ENCODE assay signal across 15 cellular contexts in the genomic region with DNA sequence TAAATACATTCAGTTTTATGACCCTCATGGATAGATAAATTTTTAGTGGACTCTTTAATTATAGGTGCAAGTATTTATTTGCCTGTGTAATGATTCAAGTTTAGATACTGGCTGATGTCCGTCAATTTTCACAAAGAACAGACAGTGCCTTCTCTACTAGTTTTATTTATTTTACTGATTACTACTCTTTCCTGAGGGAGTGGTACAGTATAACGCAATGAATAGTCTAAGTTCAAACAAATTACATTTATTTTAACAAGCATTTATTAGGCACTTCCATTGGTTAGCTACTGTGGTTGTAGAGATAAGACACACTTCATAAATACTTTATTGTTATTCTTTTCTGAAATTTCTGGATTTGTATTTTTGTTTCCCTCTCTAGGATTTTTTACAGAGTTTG.
"Had no signal": no experiment of that assay in that cellular context is flagged by ENCODE, and none has a peak within 500 bp of the region (broad histone marks: within the 10 kb centered on the region; RNA-seq: fewer than 3 reads in every experiment).

No MANE protein-coding gene starts in this region.

- H3K4me1 ChIP-seq: gastrocnemius medialis, thyroid gland had no signal

- H3K9me3 Mint-ChIP-seq: activated CD4-positive, alpha-beta memory T cell treated with anti-CD3 and anti-CD28 coated beads for 36 hours; activated naive CD8-positive, alpha-beta T cell treated with anti-CD3 and anti-CD28 coated beads for 36 hours; naive thymus-derived CD4-positive, alpha-beta T cell; stimulated activated effector memory CD8-positive, alpha-beta T cell treated with anti-CD3 and anti-CD28 coated beads, Interleukin-12 subunit alpha, Interleukin-12 subunit beta, amount 100 ng/mL, for 72 hours had no signal

- H3K27ac Mint-ChIP-seq: activated CD4-positive, alpha-beta memory T cell treated with anti-CD3 and anti-CD28 coated beads for 36 hours; activated naive CD8-positive, alpha-beta T cell treated with anti-CD3 and anti-CD28 coated beads for 36 hours; naive thymus-derived CD4-positive, alpha-beta T cell; stimulated activated effector memory CD8-positive, alpha-beta T cell treated with anti-CD3 and anti-CD28 coated beads, Interleukin-12 subunit alpha, Interleukin-12 subunit beta, amount 100 ng/mL, for 72 hours had no signal

- H3K4me3 ChIP-seq: gastrocnemius medialis, heart right ventricle, lower lobe of right lung, right atrium auricular region, thyroid gland, vagina had no signal

- H3K4me3 Mint-ChIP-seq: activated CD4-positive, alpha-beta memory T cell treated with anti-CD3 and anti-CD28 coated beads for 36 hours; activated naive CD8-positive, alpha-beta T cell treated with anti-CD3 and anti-CD28 coated beads for 36 hours; naive thymus-derived CD4-positive, alpha-beta T cell; stimulated activated effector memory CD8-positive, alpha-beta T cell treated with anti-CD3 and anti-CD28 coated beads, Interleukin-12 subunit alpha, Interleukin-12 subunit beta, amount 100 ng/mL, for 72 hours had no signal

- H3K36me3 ChIP-seq: gastrocnemius medialis, heart right ventricle, lower lobe of right lung, right atrium auricular region, thyroid gland, vagina had no signal

- FAIRE-seq: endometrium had no signal

- H3K27ac ChIP-seq: gastrocnemius medialis, heart right ventricle, lower lobe of right lung, right atrium auricular region, thyroid gland, vagina had no signal

- H3K36me3 Mint-ChIP-seq: activated CD4-positive, alpha-beta memory T cell treated with anti-CD3 and anti-CD28 coated beads for 36 hours; activated naive CD8-positive, alpha-beta T cell treated with anti-CD3 and anti-CD28 coated beads for 36 hours; naive thymus-derived CD4-positive, alpha-beta T cell; stimulated activated effector memory CD8-positive, alpha-beta T cell treated with anti-CD3 and anti-CD28 coated beads, Interleukin-12 subunit alpha, Interleukin-12 subunit beta, amount 100 ng/mL, for 72 hours had no signal

- H3K27me3 ChIP-seq: gastrocnemius medialis, heart right ventricle, right atrium auricular region, thyroid gland, vagina had no signal

- H3K4me1 Mint-ChIP-seq: activated naive CD8-positive, alpha-beta T cell treated with anti-CD3 and anti-CD28 coated beads for 36 hours; stimulated activated effector memory CD8-positive, alpha-beta T cell treated with anti-CD3 and anti-CD28 coated beads, Interleukin-12 subunit alpha, Interleukin-12 subunit beta, amount 100 ng/mL, for 72 hours had no signal

- DNase-seq: activated CD4-positive, alpha-beta memory T cell treated with anti-CD3 and anti-CD28 coated beads for 36 hours; activated CD4-positive, alpha-beta T cell treated with anti-CD3 and anti-CD28 coated beads for 1 hour; activated gamma-delta T cell; activated naive CD8-positive, alpha-beta T cell treated with anti-CD3 and anti-CD28 coated beads for 36 hours; activated T-cell treated with anti-CD3 and anti-CD28 coated beads, Interleukin-2, amount 50 U/mL, for 48 hours; aorta; gastrocnemius medialis; heart right ventricle; lower lobe of right lung; naive thymus-derived CD4-positive, alpha-beta T cell; thyroid gland had no signal

- H3K9me3 ChIP-seq: gastrocnemius medialis, heart right ventricle, lower lobe of right lung, right atrium auricular region, thyroid gland, vagina had no signal

- H3K27me3 Mint-ChIP-seq: activated naive CD8-positive, alpha-beta T cell treated with anti-CD3 and anti-CD28 coated beads for 36 hours had no signal
